18 cellular contexts compared by ENCODE assay signal in genomic region chr2:126700677-126701076, GRCh38. TPM values are rescaled to one million over a fixed set of nuclear protein-coding genes. Genes with fewer than 3 reads are reported as not detected.
DNase-seq lines count a peak whose midpoint lies in the region; ATAC-seq and TF ChIP-seq lines count a peak whose summit lies in the region.
"Had no signal": no experiment of that assay in that cellular context is flagged by ENCODE, and none has a peak within 500 bp of the region (broad histone marks: within the 10 kb centered on the region; RNA-seq: fewer than 3 reads in every experiment).

No MANE protein-coding gene starts in this region.

- H4K91ac ChIP-seq in IMR-90 (ENCODE audit: insufficient read depth, low read depth, low read length): no peak overlapping the region

- H3K79me1 ChIP-seq in IMR-90 (ENCODE audit: low read depth in 1 of 2, low read length in 2 of 2): no peaks in the 10 kb centered on the region

- H4K5ac ChIP-seq in IMR-90 (ENCODE audit: low read depth, low read length): no peak overlapping the region

- H3K23ac ChIP-seq in IMR-90 (ENCODE audit: low read depth, low read length): no peak overlapping the region

- BruUV-seq in IMR-90 (replicated peaks; lab: Mats Ljungman, UMichigan): no TSS peak

- ATAC-seq in IMR-90 (ENCODE audit: low read depth) (peak; percentile 38), GM18505 (IDR thresholded peaks at IDR 0.05; ENCODE audit: unreplicated experiment) (no peak)
- ATAC-seq: body of pancreas; foreskin keratinocyte; SK-N-SH treated with all-trans-retinoic acid at 6 μM for 48 hours; stimulated activated naive CD8-positive, alpha-beta T cell treated with anti-CD3 and anti-CD28 coated beads, Interleukin-15, Interleukin-2, amounts not matched to agents 100 U/mL and 50 U/mL, for 24 hours had no signal

- WGBS in IMR-90 (ENCODE audit: extremely low coverage in 2 of 2, insufficient read length in 1 of 2), 2 experiments: no CpG with 5 or more reads among the region's 2 CpGs

- no peak overlapping the region for H2AK9ac ChIP-seq in IMR-90 (replicated peaks; ENCODE audit: low read depth, low read length, poor library complexity)

- no peak overlapping the region for H3K4me3 ChIP-seq in IMR-90 (ENCODE audit: insufficient read depth, low read depth, low read length)
- H3K4me3 ChIP-seq in fibroblast of mammary gland (ENCODE audit: control insufficient read depth, low read depth, low read length): no peak overlapping the region
- H3K4me3 ChIP-seq in parathyroid adenoma (ENCODE audit: low read depth, low read length): no peak overlapping the region
- H3K4me3 ChIP-seq: body of pancreas, PC-9, spleen had no signal

- H2AFZ ChIP-seq in IMR-90 (replicated peaks; ENCODE audit: low read length, poor library complexity) (no peak overlapping the region), parathyroid adenoma (no peak overlapping the region)
- H2AFZ ChIP-seq: PC-9 had no signal

- no peaks in the 10 kb centered on the region for H3K79me2 ChIP-seq in parathyroid adenoma

- H3K9ac ChIP-seq in IMR-90 (ENCODE audit: low read depth, low read length): no peak overlapping the region
- H3K9ac ChIP-seq in parathyroid adenoma: no peak overlapping the region

- H3K14ac ChIP-seq in IMR-90 (replicated peaks; ENCODE audit: low read depth, low read length): no peak overlapping the region

- H2BK5ac ChIP-seq in IMR-90 (ENCODE audit: low read depth, low read length, poor library complexity, severe bottlenecking): no peak overlapping the region

- no peak overlapping the region for H3K56ac ChIP-seq in IMR-90 (ENCODE audit: extremely low read depth, insufficient read depth, low read length)

- H3K9me3 ChIP-seq in IMR-90 (ENCODE audit: control insufficient read depth, insufficient read depth, low read length): no peaks in the 10 kb centered on the region
- no peaks in the 10 kb centered on the region for H3K9me3 ChIP-seq in parathyroid adenoma (ENCODE audit: control insufficient read depth, low read length)
- H3K9me3 ChIP-seq: body of pancreas, spleen had no signal

- no peak overlapping the region for H2BK120ac ChIP-seq in IMR-90 (ENCODE audit: low read depth, low read length)

- no peak overlapping the region for H2BK20ac ChIP-seq in IMR-90 (ENCODE audit: low read depth, low read length)

- H3K18ac ChIP-seq in IMR-90 (ENCODE audit: low read depth, low read length): peak overlapping the region; percentile 34

- intact Hi-C loops in IMR-90 (cut with micrococcal nuclease): loop anchor here (2.0 kb wide), 1 partner anchor 42 kb away; no protein-coding TSS in a partner anchor

- no peak overlapping the region for H2AK5ac ChIP-seq in IMR-90 (ENCODE audit: low read depth, low read length)

- TF ChIP-seq POLR2A in IMR-90 (IDR thresholded peaks at IDR 0.05; ENCODE audit: low read depth, low read length) (no peak), GM18505 (IDR thresholded peaks at IDR 0.05; ENCODE audit: borderline replicate concordance, extremely low read depth, insufficient read depth, insufficient read length) (no peak)

- H3K4me2 ChIP-seq in IMR-90 (ENCODE audit: low read depth, low read length) (0 out of 2 replicates have a peak overlapping the region, but pooled peaks have one; percentile 16), parathyroid adenoma (ENCODE audit: low read length) (no peak overlapping the region)
- H3K4me2 ChIP-seq: PC-9 had no signal

- in situ Hi-C loops in IMR-90 (cut with MboI; ENCODE audit: low sequenced_read_pairs): no loop called here
- in situ Hi-C loops in ACHN (cut with HindIII; ENCODE audit: low pct_ligation_motif_present, low pct_unique_long_range_greater_than_20kb, low sequenced_read_pairs): no loop called here

- H3K36me3 ChIP-seq in IMR-90 (ENCODE audit: control insufficient read depth, insufficient read depth, low read length) (peaks cover 26% of the 10 kb centered on the region), parathyroid adenoma (ENCODE audit: control insufficient read depth, insufficient read depth, low read length) (no peaks in the 10 kb centered on the region)

- H3K9me1 ChIP-seq in IMR-90 (ENCODE audit: insufficient read depth, low read length): no peaks in the 10 kb centered on the region; the same call in 1 of the 2 replicates

- H4K20me1 ChIP-seq in IMR-90 (ENCODE audit: insufficient read depth, low read length): no peaks in the 10 kb centered on the region

- peak overlapping the region; percentile 46; the same call in 1 of the 2 replicates for H3K27ac ChIP-seq in IMR-90 (ENCODE audit: insufficient read depth, low read length)
- peak overlapping the region; percentile 94 for H3K27ac ChIP-seq in parathyroid adenoma
- H3K27ac ChIP-seq: C4-2B, foreskin keratinocyte, PC-9 had no signal

- dilution Hi-C loops in IMR-90 (cut with HindIII; ENCODE audit: low sequenced_read_pairs, unreplicated experiment): no loop called here

- H3K4ac ChIP-seq in IMR-90 (ENCODE audit: low read depth, low read length): no peak overlapping the region

- H3K27me3 ChIP-seq in IMR-90 (ENCODE audit: control insufficient read depth, insufficient read depth, low read length) (no peaks in the 10 kb centered on the region), parathyroid adenoma (ENCODE audit: control insufficient read depth, insufficient read depth, low read length) (no peaks in the 10 kb centered on the region)
- H3K27me3 ChIP-seq: body of pancreas, foreskin keratinocyte, spleen had no signal

- TF ChIP-seq RAD21 in IMR-90 (IDR thresholded peaks at IDR 0.05; ENCODE audit: low read length): no peak

- TF ChIP-seq CTCF in IMR-90 (conservative IDR thresholded peaks at IDR 0.05; ENCODE audit: low read depth, low read length) (no peak), fibroblast of mammary gland (conservative IDR thresholded peaks at IDR 0.05; ENCODE audit: control insufficient read depth, insufficient read depth, low read depth, low read length) (no peak), parathyroid adenoma (IDR thresholded peaks at IDR 0.05) (peak; percentile 28)

- no peak overlapping the region; a peak in 1 of 4 replicates for H4K8ac ChIP-seq in IMR-90 (ENCODE audit: low read depth in 2 of 2, low read length in 2 of 2)

- POLR2A ChIA-PET in IMR-90 (lab: Charles Lee; ENCODE audit: unreplicated experiment): no interaction called here

- peaks cover 4% of the 10 kb centered on the region; the same call in 1 of the 2 replicates for H3K4me1 ChIP-seq in IMR-90 (ENCODE audit: control insufficient read depth, insufficient read depth, low read length)
- H3K4me1 ChIP-seq in parathyroid adenoma: peaks cover 56% of the 10 kb centered on the region
- H3K4me1 ChIP-seq: foreskin keratinocyte had no signal

- no peak overlapping the region for H2BK15ac ChIP-seq in IMR-90 (ENCODE audit: low read depth, low read length)

- CTCF ChIA-PET in IMR-90 (lab: Yijun Ruan, JAX): no interaction called here

- DNase-seq in EL: peak; percentile 17
- peak; percentile 81 for DNase-seq in IMR-90
- peak; percentile 33 for DNase-seq in fibroblast of mammary gland (ENCODE audit: low read depth)
- no peak for DNase-seq in GOT3 (lab: John Stamatoyannopoulos, UW)
- DNase-seq in NCI-H82 treated with DMSO at 0.1 percent for 48 hours (lab: John Stamatoyannopoulos, UW; ENCODE audit: unreplicated experiment): no peak
- DNase-seq in ACHN: no peak
- DNase-seq: activated CD4-positive, alpha-beta memory T cell treated with anti-CD3 and anti-CD28 coated beads, Interleukin-2, amount 10 ng/mL, durations not matched to agents 7 days and 5 days; activated effector memory CD4-positive, alpha-beta T cell treated with Interleukin-2 at 50 U/mL for 16 hours; body of pancreas; foreskin keratinocyte; NCI-H510A; PC-9; spleen; stimulated activated naive CD8-positive, alpha-beta T cell treated with anti-CD3 and anti-CD28 coated beads, Interleukin-15, Interleukin-2, amounts not matched to agents 100 U/mL and 50 U/mL, for 24 hours had no signal

TF ChIP-seq in IMR-90, 13 proteins besides CTCF, POLR2A, EP300 and RAD21:
- TF ChIP-seq USF2 (IDR thresholded peaks at IDR 0.05; ENCODE audit: low read depth, low read length) (no peak), NFE2L2 (IDR thresholded peaks at IDR 0.05; ENCODE audit: low read depth, low read length) (peak; percentile 70), RCOR1 (IDR thresholded peaks at IDR 0.05; ENCODE audit: insufficient replicate concordance, low read length) (no peak), MAFK (IDR thresholded peaks at IDR 0.05; ENCODE audit: low read depth, low read length) (peak; percentile 48; the same call in 1 of the 2 replicates), CEBPB (IDR thresholded peaks at IDR 0.05; ENCODE audit: low read depth, low read length) (no peak), FOS (IDR thresholded peaks at IDR 0.05; ENCODE audit: low read depth, low read length) (no peak), MAZ (IDR thresholded peaks at IDR 0.05; ENCODE audit: borderline replicate concordance, low read depth, low read length) (no peak), ELK1 (IDR thresholded peaks at IDR 0.05; ENCODE audit: borderline replicate concordance, low read depth, low read length) (no peak), BHLHE40 (IDR thresholded peaks at IDR 0.05; ENCODE audit: low read depth, low read length) (no peak), RFX5 (IDR thresholded peaks at IDR 0.05; ENCODE audit: low read depth, low read length) (no peak), SMC3 (IDR thresholded peaks at IDR 0.05; ENCODE audit: low read depth, low read length) (no peak)

RNA-seq across cellular contexts. Expression of gene GYPC, which starts 44.7 kb away (rescaled TPM):
- 53.4 and 53.6 TPM in 2 replicates for total RNA-seq in IMR-90 (2012; rRNA removed)
- 96.3 and 103 TPM in 2 replicates for polyA plus RNA-seq in IMR-90 (2012; rRNA removed)
- 65.7 and 153 TPM in 2 replicates for polyA plus RNA-seq in IMR-90 (2012; cell fraction: cytosol; rRNA removed)
- polyA plus RNA-seq in IMR-90 (2012; cell fraction: nucleus; rRNA removed; ENCODE audit: low replicate concordance): 35.4 and 45.3 TPM in 2 replicates
- total RNA-seq: foreskin keratinocyte, PC-9 had no signal

Comparison
In these comparisons a context has a peak if more than half of its experiments do, and no peak if none do; other contexts are left out.
1. DNase-seq: peak in EL (single experiment), IMR-90 (single experiment) and fibroblast of mammary gland (single experiment); none in GOT3 (single experiment), NCI-H82 treated with DMSO at 0.1 percent for 48 hours (single experiment) and ACHN (single experiment).